8 cellular contexts compared by ENCODE assay signal in the genomic region with DNA sequence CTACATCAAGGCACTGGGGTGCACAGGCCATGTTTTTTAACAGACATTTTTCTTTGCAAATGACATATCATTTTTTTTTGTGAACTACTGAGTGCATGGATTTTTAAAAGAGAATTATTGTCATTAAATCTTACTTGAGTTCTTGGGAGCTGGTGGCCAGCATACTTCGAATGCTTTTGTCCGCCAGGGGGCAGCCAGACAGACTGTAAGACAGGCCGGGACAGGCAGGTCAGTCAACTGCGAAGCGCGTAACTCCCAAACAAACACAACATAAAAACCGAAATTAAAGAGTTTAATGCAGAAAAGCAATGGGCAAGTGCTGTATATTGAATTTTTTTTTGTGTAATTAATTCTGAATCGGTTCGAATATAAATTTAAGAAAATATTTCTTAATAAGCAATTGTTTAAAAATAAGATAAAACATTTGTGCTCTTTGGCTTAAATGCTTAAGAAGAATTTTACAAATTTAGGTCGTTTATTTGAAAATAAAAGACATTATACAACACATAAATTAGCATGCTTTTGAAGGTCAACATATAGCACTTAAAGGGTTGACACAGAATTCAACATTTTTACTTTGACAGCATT.
DNase-seq lines count a peak whose midpoint lies in the region; ATAC-seq and TF ChIP-seq lines count a peak whose summit lies in the region.

No MANE protein-coding gene starts in this region.

- no peak overlapping the region for H3K4me3 ChIP-seq in lower leg skin (ENCODE audit: low read depth, poor library complexity, severe bottlenecking)

- no peak for TF ChIP-seq POLR2A in lower leg skin (IDR thresholded peaks at IDR 0.05)

- H3K36me3 Mint-ChIP-seq in T-helper 2 cell treated with Interferon-gamma antibody and Interleukin-4, amounts not matched to agents 5 μg/mL and 100 μg/mL, for 36 hours (ENCODE audit: low read depth) = no peaks in the 10 kb centered on the region

- H3K9me3 Mint-ChIP-seq in T-helper 2 cell treated with Interferon-gamma antibody and Interleukin-4, amounts not matched to agents 5 μg/mL and 100 μg/mL, for 36 hours = no peaks in the 10 kb centered on the region

- H3K27ac Mint-ChIP-seq in T-helper 2 cell treated with Interferon-gamma antibody and Interleukin-4, amounts not matched to agents 5 μg/mL and 100 μg/mL, for 36 hours = no peak overlapping the region

- no peak overlapping the region for H3K4me3 Mint-ChIP-seq in T-helper 2 cell treated with Interferon-gamma antibody and Interleukin-4, amounts not matched to agents 5 μg/mL and 100 μg/mL, for 36 hours

- peaks cover 5% of the 10 kb centered on the region for H3K27me3 Mint-ChIP-seq in T-helper 2 cell treated with Interferon-gamma antibody and Interleukin-4, amounts not matched to agents 5 μg/mL and 100 μg/mL, for 36 hours (ENCODE audit: low read depth)

- ATAC-seq in HG02938 (IDR thresholded peaks at IDR 0.05; ENCODE audit: unreplicated experiment) = peak; percentile 65

- no peak for TF ChIP-seq CTCF in lower leg skin (IDR thresholded peaks at IDR 0.05)

- DNase-seq in DMS 273 (lab: John Stamatoyannopoulos, UW; ENCODE audit: unreplicated experiment) (peak; percentile 79), DMS 273 treated with DMSO at 0.1 percent for 48 hours (lab: John Stamatoyannopoulos, UW) (no peak), dermis microvascular lymphatic vessel endothelial cell (ENCODE audit: low read depth in 2 of 2) (peak; percentile 32 to 61), lower leg skin (ENCODE audit: low spot score in 2 of 2) (peak; percentile 49 to 86), T1000 (lab: John Stamatoyannopoulos, UW) (no peak)
- DNase-seq in T-helper 2 cell treated with Interferon-gamma antibody and Interleukin-4, amounts not matched to agents 5 μg/mL and 100 μg/mL, for 36 hours (ENCODE audit: low spot score) = peak; percentile 10
- peak; percentile 17 for DNase-seq in stimulated activated naive CD4-positive, alpha-beta T cell treated with Interleukin-2 at 50 U/mL for 16 hours (lab: John Stamatoyannopoulos, UW)

- no peaks in the 10 kb centered on the region for H3K4me1 Mint-ChIP-seq in T-helper 2 cell treated with Interferon-gamma antibody and Interleukin-4, amounts not matched to agents 5 μg/mL and 100 μg/mL, for 36 hours (ENCODE audit: low read depth)

- 17 to 19% methylated on average over 10 of the region's 10 CpGs for WGBS in lower leg skin, 2 donors

- intact Hi-C loops in lower leg skin (cut with DNase I; ENCODE audit: low total_unique reads) = no loop called here

Comparison
In these comparisons a context has a peak if more than half of its experiments do, and no peak if none do; other contexts are left out.
1. DNase-seq: peak in DMS 273 (single experiment), T-helper 2 cell treated with Interferon-gamma antibody and Interleukin-4, amounts not matched to agents 5 μg/mL and 100 μg/mL, for 36 hours (single experiment), dermis microvascular lymphatic vessel endothelial cell (2 of 2), lower leg skin (2 of 2) and stimulated activated naive CD4-positive, alpha-beta T cell treated with Interleukin-2 at 50 U/mL for 16 hours (single experiment); none in DMS 273 treated with DMSO at 0.1 percent for 48 hours (single experiment) and T1000 (single experiment).